7 cellular contexts compared by ENCODE assay signal in the genomic region with DNA sequence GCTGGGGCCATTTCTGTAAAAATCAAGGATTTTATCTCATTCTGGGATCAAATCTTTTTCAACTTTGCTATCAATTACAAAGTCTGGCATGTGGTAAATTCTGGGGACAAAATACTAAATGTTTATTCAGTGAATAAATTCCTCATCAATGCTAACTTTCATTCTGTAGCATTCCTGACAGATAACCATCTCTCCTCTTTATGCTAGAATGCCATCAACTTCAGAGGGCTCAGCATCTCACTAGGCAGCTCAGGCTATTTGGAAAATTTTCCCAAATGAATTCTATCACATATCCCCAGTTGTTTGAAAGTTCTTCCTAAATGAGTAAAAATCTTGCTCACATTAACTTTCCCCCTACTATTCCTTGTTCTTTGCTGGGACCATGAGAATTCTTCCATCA.
"Had no signal": no experiment of that assay in that cellular context is flagged by ENCODE, and none has a peak within 500 bp of the region (broad histone marks: within the 10 kb centered on the region; RNA-seq: fewer than 3 reads in every experiment).

No MANE protein-coding gene starts in this region.

- DNase-seq: GM23248, GOT3, H7, HFFc6, IMR-90 had no signal

- H3K4me3 ChIP-seq: GM23248, HAP-1, K562 had no signal

- H3K4me1 ChIP-seq: HAP-1 had no signal

- H3K9me3 ChIP-seq: HAP-1 had no signal

- H3K36me3 ChIP-seq: HAP-1 had no signal

- H3K9ac ChIP-seq: GM23248 had no signal

- H2AFZ ChIP-seq: GM23248 had no signal

- H3K27ac ChIP-seq: GM23248 had no signal
